14 cellular contexts compared by ENCODE assay signal in the genomic region with DNA sequence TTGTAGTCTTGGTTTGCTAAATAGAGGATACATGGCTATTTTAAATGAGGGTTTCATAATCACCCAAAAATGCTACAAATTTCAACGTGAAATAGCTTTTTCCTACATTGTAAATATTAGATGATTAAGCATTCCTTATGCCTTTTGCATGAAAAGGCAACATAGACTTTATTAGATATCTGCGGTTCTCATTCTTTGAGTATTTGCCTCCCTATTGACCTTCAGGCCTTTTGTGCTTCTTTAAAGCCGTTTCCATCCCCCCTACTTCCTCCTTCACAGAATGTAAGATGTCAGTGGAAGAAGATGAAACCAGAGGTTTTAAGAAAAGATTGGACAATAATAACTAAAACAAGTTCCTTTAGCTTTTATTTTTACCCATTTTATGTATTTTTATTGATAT.
A peak's percentile ranks its signal among the peaks of the same experiment; 100 is the strongest.
DNase-seq lines count a peak whose midpoint lies in the region; ATAC-seq and TF ChIP-seq lines count a peak whose summit lies in the region.
"Had no signal": no experiment of that assay in that cellular context is flagged by ENCODE, and none has a peak within 500 bp of the region (broad histone marks: within the 10 kb centered on the region; RNA-seq: fewer than 3 reads in every experiment).

No MANE protein-coding gene starts in this region.

- in situ Hi-C loops in astrocyte of the spinal cord (cut with HindIII; ENCODE audit: low sequenced_read_pairs): no loop called here

- no peak overlapping the region for H2BK15ac ChIP-seq in neuronal stem cell (ENCODE audit: low read length)

- H3K4me2 ChIP-seq in Loucy (ENCODE audit: low read depth, low read length, poor library complexity, severe bottlenecking) (peak overlapping the region; percentile 92), neuronal stem cell (ENCODE audit: insufficient read depth, low read length, poor library complexity, severe bottlenecking) (no peak overlapping the region)

- H3K27ac Mint-ChIP-seq in T-helper 1 cell treated with Interleukin-12 subunit alpha and Interleukin-12 subunit beta and Interleukin-4 antibody, amounts not matched to agents 30 μg/mL and 1 μg/mL, for 36 hours: peak overlapping the region; percentile 93

- H3K4me3 ChIP-seq in Loucy (ENCODE audit: low read length, poor library complexity, severe bottlenecking) (peak overlapping the region; percentile 72), astrocyte of the spinal cord (ENCODE audit: low read depth, low read length) (no peak overlapping the region), neuronal stem cell (ENCODE audit: low read length in 2 of 2) (no peak overlapping the region)
- H3K4me3 ChIP-seq: uterus had no signal

- no peak overlapping the region for H2AK5ac ChIP-seq in neuronal stem cell (ENCODE audit: low read depth, low read length)

- no peak overlapping the region for H3K14ac ChIP-seq in neuronal stem cell (ENCODE audit: low read length)

- H4K20me1 ChIP-seq in Loucy (ENCODE audit: insufficient read depth, low read length, poor library complexity, severe bottlenecking): no peaks in the 10 kb centered on the region

- H3K36me3 ChIP-seq in Loucy (ENCODE audit: insufficient read depth, low read length) (no peaks in the 10 kb centered on the region), neuronal stem cell (replicated peaks in 1 of 2; ENCODE audit: control insufficient read depth in 2 of 2, insufficient read depth in 2 of 2, low read length in 2 of 2) (no peaks in the 10 kb centered on the region)
- H3K36me3 ChIP-seq: uterus had no signal

- ATAC-seq in GM21786 (IDR thresholded peaks at IDR 0.05; ENCODE audit: unreplicated experiment): no peak
- ATAC-seq: right cardiac atrium had no signal

- H3K9ac ChIP-seq in Loucy (ENCODE audit: low read depth, low read length, poor library complexity, severe bottlenecking): peak overlapping the region; percentile 73
- H3K9ac ChIP-seq in neuronal stem cell (ENCODE audit: low read depth, low read length, poor library complexity): no peak overlapping the region

- H2AFZ ChIP-seq in Loucy (ENCODE audit: low read length): no peak overlapping the region
- peak overlapping the region; percentile 21 for H2AFZ ChIP-seq in neuronal stem cell (ENCODE audit: low read length)

- no peak for TF ChIP-seq CTCF in Loucy (conservative IDR thresholded peaks at IDR 0.05; ENCODE audit: low read length)
- TF ChIP-seq CTCF in astrocyte of the spinal cord (IDR thresholded peaks at IDR 0.05; ENCODE audit: low read depth, low read length): no peak

- no peaks in the 10 kb centered on the region for H3K79me1 ChIP-seq in neuronal stem cell (ENCODE audit: low read depth, low read length)

- no peak overlapping the region for H3K4ac ChIP-seq in neuronal stem cell (ENCODE audit: low read length)

- DNase-seq in T-helper 1 cell (no peak), astrocyte of the spinal cord (ENCODE audit: low read depth, low spot score) (peak; percentile 74), neuronal stem cell (ENCODE audit: low spot score) (no peak)
- DNase-seq in effector CD4-positive, alpha-beta T cell: no peak
- DNase-seq in stimulated activated naive CD4-positive, alpha-beta T cell treated with Interleukin-2 at 50 U/mL for 16 hours (lab: John Stamatoyannopoulos, UW): no peak
- DNase-seq: ACHN, DMS79 treated with DMSO at 0.1 percent for 48 hours, glutamatergic neuron, NCI-H226, right cardiac atrium, uterus had no signal

- H3K4me3 Mint-ChIP-seq in T-helper 1 cell treated with Interleukin-12 subunit alpha and Interleukin-12 subunit beta and Interleukin-4 antibody, amounts not matched to agents 30 μg/mL and 1 μg/mL, for 36 hours: peak overlapping the region; percentile 72

- H3K27me3 Mint-ChIP-seq in T-helper 1 cell treated with Interleukin-12 subunit alpha and Interleukin-12 subunit beta and Interleukin-4 antibody, amounts not matched to agents 30 μg/mL and 1 μg/mL, for 36 hours (ENCODE audit: low read depth): no peaks in the 10 kb centered on the region

- H4K8ac ChIP-seq in neuronal stem cell (ENCODE audit: low read depth, low read length): no peak overlapping the region

- peaks cover 3% of the 10 kb centered on the region; the same call in 1 of the 2 replicates for H3F3A ChIP-seq in Loucy (ENCODE audit: low read depth)

- H2BK5ac ChIP-seq in neuronal stem cell (ENCODE audit: low read length): no peak overlapping the region

- no peaks in the 10 kb centered on the region for H3K9me2 ChIP-seq in Loucy (replicated peaks; ENCODE audit: low read depth, low read length)

- H3K4me1 ChIP-seq in Loucy (ENCODE audit: insufficient read depth, low read length, poor library complexity, severe bottlenecking): peaks cover 73% of the 10 kb centered on the region
- peaks cover 0 to 10% of the 10 kb centered on the region in 2 donors for H3K4me1 ChIP-seq in neuronal stem cell (ENCODE audit: control insufficient read depth in 2 of 2, insufficient read depth in 1 of 2, low read depth in 1 of 2, low read length in 2 of 2)
- H3K4me1 ChIP-seq: uterus had no signal

- H3K27ac ChIP-seq in neuronal stem cell (replicated peaks; ENCODE audit: low read length): no peak overlapping the region
- H3K27ac ChIP-seq: uterus had no signal

- H2BK120ac ChIP-seq in neuronal stem cell (ENCODE audit: low read depth, low read length): no peak overlapping the region

- H3K27me3 ChIP-seq in Loucy (ENCODE audit: insufficient read depth, low read length, poor library complexity, severe bottlenecking) (no peaks in the 10 kb centered on the region), neuronal stem cell (ENCODE audit: control insufficient read depth in 3 of 3, insufficient read depth in 3 of 3, low read depth in 1 of 3, low read length in 3 of 3) (no peaks in the 10 kb centered on the region)
- H3K27me3 ChIP-seq: uterus had no signal

- no peak overlapping the region for H4K91ac ChIP-seq in neuronal stem cell (ENCODE audit: low read depth, low read length, poor library complexity)

- peaks cover 22% of the 10 kb centered on the region for H3K36me3 Mint-ChIP-seq in T-helper 1 cell treated with Interleukin-12 subunit alpha and Interleukin-12 subunit beta and Interleukin-4 antibody, amounts not matched to agents 30 μg/mL and 1 μg/mL, for 36 hours (ENCODE audit: low read depth)

- no peak overlapping the region for H2BK12ac ChIP-seq in neuronal stem cell (ENCODE audit: low read length)

- H3K79me2 ChIP-seq in Loucy (ENCODE audit: insufficient read depth, low read length): peaks cover 46% of the 10 kb centered on the region

- WGBS in neuronal stem cell (ENCODE audit: extremely low coverage in 2 of 2, insufficient read length in 2 of 2, insufficient replicate concordance in 1 of 2), 2 donors: no CpG with 5 or more reads among the region's 3 CpGs

- H3K23ac ChIP-seq in neuronal stem cell (ENCODE audit: low read depth, low read length, poor library complexity): no peak overlapping the region

- H3K18ac ChIP-seq in neuronal stem cell (ENCODE audit: low read length): no peak overlapping the region

- H3K4me1 Mint-ChIP-seq in T-helper 1 cell treated with Interleukin-12 subunit alpha and Interleukin-12 subunit beta and Interleukin-4 antibody, amounts not matched to agents 30 μg/mL and 1 μg/mL, for 36 hours (ENCODE audit: low read depth): peaks cover 61% of the 10 kb centered on the region

- H3K9me3 ChIP-seq in Loucy (ENCODE audit: insufficient read depth, low read depth, low read length) (no peaks in the 10 kb centered on the region), neuronal stem cell (replicated peaks in 1 of 2; ENCODE audit: control insufficient read depth in 2 of 2, insufficient read depth in 1 of 2, low read depth in 1 of 2, low read length in 2 of 2) (no peaks in the 10 kb centered on the region)
- H3K9me3 ChIP-seq: uterus had no signal

- peaks cover 10% of the 10 kb centered on the region for H3K9me3 Mint-ChIP-seq in T-helper 1 cell treated with Interleukin-12 subunit alpha and Interleukin-12 subunit beta and Interleukin-4 antibody, amounts not matched to agents 30 μg/mL and 1 μg/mL, for 36 hours
